9 cellular contexts compared by ENCODE assay signal in the genomic region with DNA sequence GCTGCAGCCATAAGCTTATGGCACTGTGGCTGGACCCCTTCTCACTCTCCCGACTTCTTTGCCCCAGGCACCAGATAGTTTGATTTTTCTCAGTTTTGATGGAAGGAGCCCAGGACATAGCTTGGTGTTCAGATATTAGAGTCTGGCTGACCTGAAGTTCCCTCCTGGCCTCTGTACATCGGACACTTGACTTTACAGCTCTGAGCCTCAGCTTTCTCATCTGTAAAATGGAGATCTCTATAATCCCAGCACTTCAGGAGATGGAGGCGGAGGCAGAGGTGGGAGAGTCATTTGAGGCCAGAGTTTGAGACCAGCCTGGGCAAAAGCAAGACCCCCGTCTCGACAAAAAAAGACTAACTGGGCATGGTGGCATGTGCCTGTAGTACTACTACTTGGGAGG. TPM values are rescaled to one million over a fixed set of nuclear protein-coding genes. Genes with fewer than 3 reads are reported as not detected.
A peak's percentile ranks its signal among the peaks of the same experiment; 100 is the strongest.
DNase-seq lines count a peak whose midpoint lies in the region; ATAC-seq, FAIRE-seq and TF ChIP-seq lines count a peak whose summit lies in the region.
"Had no signal": no experiment of that assay in that cellular context is flagged by ENCODE, and none has a peak within 500 bp of the region (broad histone marks: within the 10 kb centered on the region; RNA-seq: fewer than 3 reads in every experiment).

No MANE protein-coding gene starts in this region.

- H3K36me3 Mint-ChIP-seq in T-helper 1 cell treated with Interleukin-12 subunit alpha and Interleukin-12 subunit beta and Interleukin-4 antibody, amounts not matched to agents 30 μg/mL and 1 μg/mL, for 36 hours (ENCODE audit: low read depth) = peaks cover 4% of the 10 kb centered on the region
- H3K36me3 Mint-ChIP-seq in activated T-helper 2 cell treated with anti-CD3 and anti-CD28 coated beads, Interferon-gamma antibody, Interleukin-2, Interleukin-4, amounts not matched to agents 10 μg/mL and 5 μg/mL and 100 μg/mL, durations not matched to agents 14 hours and 24 hours and 36 hours (ENCODE audit: low read depth) = peaks cover 15% of the 10 kb centered on the region
- peaks cover 0 to 10% (median 0%) of the 10 kb centered on the region in 3 donors for H3K36me3 Mint-ChIP-seq in immature natural killer cell

- H3K4me3 Mint-ChIP-seq in T-helper 1 cell treated with Interleukin-12 subunit alpha and Interleukin-12 subunit beta and Interleukin-4 antibody, amounts not matched to agents 30 μg/mL and 1 μg/mL, for 36 hours = peak overlapping the region; percentile 81
- H3K4me3 Mint-ChIP-seq in activated T-helper 2 cell treated with anti-CD3 and anti-CD28 coated beads, Interferon-gamma antibody, Interleukin-2, Interleukin-4, amounts not matched to agents 10 μg/mL and 5 μg/mL and 100 μg/mL, durations not matched to agents 14 hours and 24 hours and 36 hours (ENCODE audit: low read depth) = peak overlapping the region; percentile 82
- peak overlapping the region; percentile 79 to 87 (median 83) for H3K4me3 Mint-ChIP-seq in immature natural killer cell

- H3K27ac Mint-ChIP-seq in T-helper 1 cell treated with Interleukin-12 subunit alpha and Interleukin-12 subunit beta and Interleukin-4 antibody, amounts not matched to agents 30 μg/mL and 1 μg/mL, for 36 hours = peak overlapping the region; percentile 65
- H3K27ac Mint-ChIP-seq in activated T-helper 2 cell treated with anti-CD3 and anti-CD28 coated beads, Interferon-gamma antibody, Interleukin-2, Interleukin-4, amounts not matched to agents 10 μg/mL and 5 μg/mL and 100 μg/mL, durations not matched to agents 14 hours and 24 hours and 36 hours = peak overlapping the region; percentile 70
- peak overlapping the region in 5 of 6 donors; percentile 61 to 93 (median 65) for H3K27ac Mint-ChIP-seq in immature natural killer cell

- no peaks in the 10 kb centered on the region for H3K9me3 ChIP-seq in subcutaneous abdominal adipose tissue (ENCODE audit: control insufficient read depth in 5 of 5, low read length in 5 of 5)

- H3K27me3 Mint-ChIP-seq in T-helper 1 cell treated with Interleukin-12 subunit alpha and Interleukin-12 subunit beta and Interleukin-4 antibody, amounts not matched to agents 30 μg/mL and 1 μg/mL, for 36 hours (ENCODE audit: low read depth) = no peaks in the 10 kb centered on the region
- H3K27me3 Mint-ChIP-seq in activated T-helper 2 cell treated with anti-CD3 and anti-CD28 coated beads, Interferon-gamma antibody, Interleukin-2, Interleukin-4, amounts not matched to agents 10 μg/mL and 5 μg/mL and 100 μg/mL, durations not matched to agents 14 hours and 24 hours and 36 hours (ENCODE audit: low read depth) = no peaks in the 10 kb centered on the region
- peaks cover 0 to 9% (median 2%) of the 10 kb centered on the region in 3 donors for H3K27me3 Mint-ChIP-seq in immature natural killer cell (ENCODE audit: low read depth in 3 of 3)

- no peak for TF ChIP-seq CTCF in D721Med (IDR thresholded peaks at IDR 0.05; ENCODE audit: insufficient read depth, missing control alignments)

- peak overlapping the region; percentile 81 to 92 (median 91) for H3K9ac ChIP-seq in subcutaneous abdominal adipose tissue (ENCODE audit: low read length in 5 of 5)

- H3K4me3 ChIP-seq in subcutaneous abdominal adipose tissue (ENCODE audit: low read depth in 1 of 5, low read length in 5 of 5) = peak overlapping the region; percentile 72 to 82 (median 80)

- intact Hi-C loops in activated T-helper 2 cell treated with anti-CD3 and anti-CD28 coated beads, Interferon-gamma antibody, Interleukin-2, Interleukin-4, amounts not matched to agents 10 μg/mL and 5 μg/mL and 100 μg/mL, durations not matched to agents 14 hours and 24 hours and 36 hours (cut with micrococcal nuclease) = no loop called here

- DNase-seq in T-helper 1 cell (no peak), immature natural killer cell (no peak), D721Med (ENCODE audit: insufficient read length, low spot score) (no peak)
- no peak for DNase-seq in activated T-helper 2 cell treated with anti-CD3 and anti-CD28 coated beads, Interferon-gamma antibody, Interleukin-2, Interleukin-4, amounts not matched to agents 10 μg/mL and 5 μg/mL and 100 μg/mL, durations not matched to agents 14 hours and 24 hours and 36 hours (ENCODE audit: low spot score)

- H3K9me3 Mint-ChIP-seq in T-helper 1 cell treated with Interleukin-12 subunit alpha and Interleukin-12 subunit beta and Interleukin-4 antibody, amounts not matched to agents 30 μg/mL and 1 μg/mL, for 36 hours = no peaks in the 10 kb centered on the region
- H3K9me3 Mint-ChIP-seq in activated T-helper 2 cell treated with anti-CD3 and anti-CD28 coated beads, Interferon-gamma antibody, Interleukin-2, Interleukin-4, amounts not matched to agents 10 μg/mL and 5 μg/mL and 100 μg/mL, durations not matched to agents 14 hours and 24 hours and 36 hours = no peaks in the 10 kb centered on the region
- no peaks in the 10 kb centered on the region for H3K9me3 Mint-ChIP-seq in immature natural killer cell

- H3K4me1 Mint-ChIP-seq in T-helper 1 cell treated with Interleukin-12 subunit alpha and Interleukin-12 subunit beta and Interleukin-4 antibody, amounts not matched to agents 30 μg/mL and 1 μg/mL, for 36 hours (ENCODE audit: low read depth) = peaks cover 17% of the 10 kb centered on the region
- peaks cover 16% of the 10 kb centered on the region for H3K4me1 Mint-ChIP-seq in activated T-helper 2 cell treated with anti-CD3 and anti-CD28 coated beads, Interferon-gamma antibody, Interleukin-2, Interleukin-4, amounts not matched to agents 10 μg/mL and 5 μg/mL and 100 μg/mL, durations not matched to agents 14 hours and 24 hours and 36 hours (ENCODE audit: low read depth)
- peaks cover 16 to 19% of the 10 kb centered on the region in 2 donors for H3K4me1 Mint-ChIP-seq in immature natural killer cell

- no peak for FAIRE-seq in D721Med (lab: Jason Lieb, UNC)

- no peaks in the 10 kb centered on the region for H3K27me3 ChIP-seq in subcutaneous abdominal adipose tissue (ENCODE audit: control insufficient read depth in 5 of 5, insufficient read depth in 4 of 5, low read length in 5 of 5)

- peaks cover 0 to 20% (median 10%) of the 10 kb centered on the region in 5 donors for H3K36me3 ChIP-seq in subcutaneous abdominal adipose tissue (ENCODE audit: control insufficient read depth in 5 of 5, insufficient read depth in 5 of 5, low read length in 5 of 5)

- H3K4me1 ChIP-seq in subcutaneous abdominal adipose tissue (ENCODE audit: control insufficient read depth in 5 of 5, insufficient read depth in 5 of 5, low read length in 5 of 5) = peaks cover 6 to 18% (median 15%) of the 10 kb centered on the region in 5 donors

- no peak overlapping the region for H3K27ac ChIP-seq in subcutaneous abdominal adipose tissue (ENCODE audit: low read depth, low read length)

- ATAC-seq in HG02840 (IDR thresholded peaks at IDR 0.05; ENCODE audit: low FRiP score, unreplicated experiment) (no peak), HG03095 (IDR thresholded peaks at IDR 0.05; ENCODE audit: unreplicated experiment) (no peak)

RNA-seq across cellular contexts. Expression of a gene that starts 0.9 kb away (rescaled TPM):
- total RNA-seq in activated T-helper 2 cell treated with anti-CD3 and anti-CD28 coated beads, Interferon-gamma antibody, Interleukin-2, Interleukin-4, amounts not matched to agents 10 μg/mL and 5 μg/mL and 100 μg/mL, durations not matched to agents 14 hours and 24 hours and 36 hours = 36.9 and 41.5 TPM in 2 replicates
- polyA plus RNA-seq in immature natural killer cell = 10 to 100 TPM in 1 of 3 donors, 1 to 10 TPM in 2; 1.5 to 19.2 (median 5.8) TPM

RNA-seq across cellular contexts. Expression of a gene that starts 1.0 kb away (rescaled TPM):
- total RNA-seq in activated T-helper 2 cell treated with anti-CD3 and anti-CD28 coated beads, Interferon-gamma antibody, Interleukin-2, Interleukin-4, amounts not matched to agents 10 μg/mL and 5 μg/mL and 100 μg/mL, durations not matched to agents 14 hours and 24 hours and 36 hours = 14.9 and 15.3 TPM in 2 replicates
- polyA plus RNA-seq in immature natural killer cell = 10 to 100 TPM in 1 of 3 donors, 1 to 10 TPM in 2; 2.7 to 12.2 (median 6.9) TPM

RNA-seq across cellular contexts. Expression of a gene that starts 30.0 kb away (rescaled TPM):
- total RNA-seq in activated T-helper 2 cell treated with anti-CD3 and anti-CD28 coated beads, Interferon-gamma antibody, Interleukin-2, Interleukin-4, amounts not matched to agents 10 μg/mL and 5 μg/mL and 100 μg/mL, durations not matched to agents 14 hours and 24 hours and 36 hours = 1.6 and 1.8 TPM in 2 replicates
- polyA plus RNA-seq in immature natural killer cell = not detected
- total RNA-seq: renal cortical epithelial cell had no signal

RNA-seq across cellular contexts. Expression of a gene that starts 31.3 kb away (rescaled TPM):
- 0.41 TPM in 1 of 2 replicates, not detected in the other for total RNA-seq in activated T-helper 2 cell treated with anti-CD3 and anti-CD28 coated beads, Interferon-gamma antibody, Interleukin-2, Interleukin-4, amounts not matched to agents 10 μg/mL and 5 μg/mL and 100 μg/mL, durations not matched to agents 14 hours and 24 hours and 36 hours
- polyA plus RNA-seq in immature natural killer cell = not detected

RNA-seq across cellular contexts. Expression of a gene that starts 45.4 kb away (rescaled TPM):
- 60.6 and 64.0 TPM in 2 replicates for total RNA-seq in activated T-helper 2 cell treated with anti-CD3 and anti-CD28 coated beads, Interferon-gamma antibody, Interleukin-2, Interleukin-4, amounts not matched to agents 10 μg/mL and 5 μg/mL and 100 μg/mL, durations not matched to agents 14 hours and 24 hours and 36 hours
- 1 to 10 TPM; 2.4 to 9.4 (median 4.2) TPM for polyA plus RNA-seq in immature natural killer cell
